Comparison of ENCODE assay signal across 8 cellular contexts in the genomic region with DNA sequence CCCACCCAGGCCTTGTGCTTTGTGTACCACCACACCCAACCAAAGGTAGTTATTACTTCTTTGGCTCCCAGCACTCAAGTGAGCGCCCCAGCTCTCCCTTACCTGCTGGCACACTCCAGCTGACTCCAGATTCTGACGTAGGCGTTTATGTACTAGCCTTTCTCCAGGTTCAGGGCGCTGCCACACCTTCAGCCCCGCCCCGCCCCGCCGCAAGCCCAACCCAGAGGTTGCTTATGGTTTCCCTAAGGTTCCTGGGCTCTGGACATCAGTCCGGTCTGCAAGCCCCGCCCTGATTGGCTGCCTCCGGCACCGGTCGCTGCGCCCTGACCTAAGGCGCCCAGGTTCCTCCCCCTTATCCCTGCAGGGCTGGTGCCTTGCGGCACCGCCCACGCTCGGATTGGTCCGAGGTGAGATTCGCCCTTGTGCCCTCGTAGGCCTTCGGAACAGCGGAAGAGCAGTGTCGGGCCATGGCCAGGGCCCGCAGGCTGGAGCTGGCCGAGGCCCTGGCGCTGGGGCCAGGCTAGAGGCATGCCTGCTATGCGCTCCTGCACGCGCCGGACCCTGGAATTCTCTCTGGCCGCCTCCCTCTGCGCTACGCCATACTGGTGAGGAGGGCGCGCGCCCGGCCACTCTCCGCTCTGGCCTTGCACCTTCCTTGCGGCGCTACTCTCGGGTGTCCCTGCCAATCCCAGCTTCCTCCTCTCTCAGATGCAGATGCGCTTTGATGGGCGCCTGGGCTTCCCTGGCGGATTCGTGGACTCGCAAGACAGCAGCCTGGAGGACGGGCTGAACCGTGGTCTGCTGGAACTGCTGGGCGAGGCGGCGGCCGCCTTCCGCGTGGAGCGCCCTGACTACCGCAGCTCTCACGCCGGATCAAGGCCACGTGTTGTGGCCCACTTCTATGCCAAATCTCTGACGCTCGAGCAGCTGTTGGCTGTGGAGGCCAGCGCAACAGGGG. TPM values are rescaled to one million over a fixed set of nuclear protein-coding genes. Genes with fewer than 3 reads are reported as not detected.
DNase-seq lines count a peak whose midpoint lies in the region; ATAC-seq and TF ChIP-seq lines count a peak whose summit lies in the region.

No MANE protein-coding gene starts in this region.

- H3K4me3 ChIP-seq in HUES64 (ENCODE audit: low read length) (peak overlapping the region; percentile 73), adipocyte (ENCODE audit: low read length) (peak overlapping the region; percentile 79), heart right ventricle (peak overlapping the region; percentile 34 to 66 (median 56)), parathyroid adenoma (ENCODE audit: low read depth, low read length) (peak overlapping the region; percentile 88)

- peak overlapping the region; percentile 92 for H3K4me2 ChIP-seq in parathyroid adenoma (ENCODE audit: low read length)

- WGBS in HUES64 = 10% methylated on average over 64 of the region's 64 CpGs
- WGBS in heart right ventricle, 2 donors = 4 to 7% methylated on average over 61 to 64 of the region's 64 CpGs

- H3K27me3 ChIP-seq in HUES64 (ENCODE audit: insufficient read depth, low read length) (no peaks in the 10 kb centered on the region), adipocyte (replicated peaks; ENCODE audit: control insufficient read depth, insufficient read depth, low read length) (no peaks in the 10 kb centered on the region), heart right ventricle (no peaks in the 10 kb centered on the region), parathyroid adenoma (ENCODE audit: control insufficient read depth, insufficient read depth, low read length) (no peaks in the 10 kb centered on the region)

- H2AFZ ChIP-seq in parathyroid adenoma = peak overlapping the region; percentile 79

- H3K9ac ChIP-seq in HUES64 (ENCODE audit: low read depth, low read length) = peak overlapping the region; percentile 85
- H3K9ac ChIP-seq in adipocyte (ENCODE audit: low read length) = peak overlapping the region; percentile 61
- H3K9ac ChIP-seq in parathyroid adenoma = peak overlapping the region; percentile 70

- POLR2A ChIA-PET in HEK293T (lab: Yijun Ruan, JAX) = no interaction called here

- ATAC-seq in GM19397 (IDR thresholded peaks at IDR 0.05; ENCODE audit: unreplicated experiment) (peak; percentile 93), heart right ventricle (peak; percentile 92 to 98 (median 95)), GM18858 (IDR thresholded peaks at IDR 0.05; ENCODE audit: unreplicated experiment) (no peak)

- H3K36me3 ChIP-seq in HUES64 (ENCODE audit: insufficient read depth, low read length) (no peaks in the 10 kb centered on the region; the same call in 1 of the 2 replicates), adipocyte (ENCODE audit: control insufficient read depth, insufficient read depth, low read length, severe bottlenecking) (no peaks in the 10 kb centered on the region), heart right ventricle (no peaks in the 10 kb centered on the region), parathyroid adenoma (ENCODE audit: control insufficient read depth, insufficient read depth, low read length) (no peaks in the 10 kb centered on the region)

- no peaks in the 10 kb centered on the region for H3K9me3 ChIP-seq in HUES64 (ENCODE audit: insufficient read depth, low read depth, low read length)
- no peaks in the 10 kb centered on the region for H3K9me3 ChIP-seq in adipocyte (ENCODE audit: control insufficient read depth, low read length)
- H3K9me3 ChIP-seq in heart right ventricle = no peaks in the 10 kb centered on the region
- no peaks in the 10 kb centered on the region for H3K9me3 ChIP-seq in parathyroid adenoma (ENCODE audit: control insufficient read depth, low read length)

- TF ChIP-seq CTCF in heart right ventricle (IDR thresholded peaks at IDR 0.05) (no peak), parathyroid adenoma (IDR thresholded peaks at IDR 0.05) (no peak)

- intact Hi-C loops in heart right ventricle (cut with DNase I) = loop anchor here in 1 of 10 donors (10.0 kb wide), 1 partner anchor 143 kb away; a partner anchor contains a TSS

- CTCF ChIA-PET in HEK293T (lab: Yijun Ruan, JAX) = no interaction called here

- peaks cover 32% of the 10 kb centered on the region for H3K79me2 ChIP-seq in parathyroid adenoma

- H3K27ac ChIP-seq in HUES64 (ENCODE audit: low read depth, low read length) (peak overlapping the region; percentile 74), heart right ventricle (peak overlapping the region; percentile 4 to 92 (median 87)), parathyroid adenoma (peak overlapping the region; percentile 92)

- DNase-seq in CD1c-positive myeloid dendritic cell (ENCODE audit: extremely low spot score) = peak; percentile 95
- peak; percentile 32 for DNase-seq in adipocyte (ENCODE audit: low read depth)
- peak; percentile 80 to 86 for DNase-seq in heart right ventricle
- DNase-seq in HEK293T (ENCODE audit: extremely low spot score) = no peak

- H3K4me1 ChIP-seq in HUES64 (ENCODE audit: insufficient read depth, low read length) (0 out of 2 replicates have a peak, but pooled peaks cover 3% of the 10 kb centered on the region), adipocyte (ENCODE audit: control insufficient read depth, insufficient read depth, low read length) (peaks cover 9% of the 10 kb centered on the region), heart right ventricle (peaks cover 0 to 33% (median 13%) of the 10 kb centered on the region in 9 donors), parathyroid adenoma (peaks cover 11% of the 10 kb centered on the region)

TF ChIP-seq in HEK293T, 16 proteins besides CTCF, POLR2A, EP300 and RAD21:
- TF ChIP-seq ARNT (IDR thresholded peaks at IDR 0.05) (no peak), FOXA1 (IDR thresholded peaks at IDR 0.05) (no peak), SUZ12 (IDR thresholded peaks at IDR 0.05) (no peak), SP1 (IDR thresholded peaks at IDR 0.05) (no peak), LEF1 (IDR thresholded peaks at IDR 0.05; ENCODE audit: borderline replicate concordance) (no peak), BHLHE40 (IDR thresholded peaks at IDR 0.05; ENCODE audit: borderline replicate concordance) (no peak), TARDBP (IDR thresholded peaks at IDR 0.05) (no peak), FOXM1 (IDR thresholded peaks at IDR 0.05; ENCODE audit: borderline replicate concordance) (no peak), ZNF384 (IDR thresholded peaks at IDR 0.05) (no peak)
- TF ChIP-seq, protein P1, sequence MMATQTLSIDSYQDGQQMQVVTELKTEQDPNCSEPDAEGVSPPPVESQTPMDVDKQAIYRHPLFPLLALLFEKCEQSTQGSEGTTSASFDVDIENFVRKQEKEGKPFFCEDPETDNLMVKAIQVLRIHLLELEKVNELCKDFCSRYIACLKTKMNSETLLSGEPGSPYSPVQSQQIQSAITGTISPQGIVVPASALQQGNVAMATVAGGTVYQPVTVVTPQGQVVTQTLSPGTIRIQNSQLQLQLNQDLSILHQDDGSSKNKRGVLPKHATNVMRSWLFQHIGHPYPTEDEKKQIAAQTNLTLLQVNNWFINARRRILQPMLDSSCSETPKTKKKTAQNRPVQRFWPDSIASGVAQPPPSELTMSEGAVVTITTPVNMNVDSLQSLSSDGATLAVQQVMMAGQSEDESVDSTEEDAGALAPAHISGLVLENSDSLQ (IDR thresholded peaks at IDR 0.05) = no peak

RNA-seq across cellular contexts. Expression of a gene that starts 19.8 kb away (rescaled TPM):
- 12.1 TPM for polyA plus RNA-seq in HUES64 (2013, experiment 1 of 2)
- polyA plus RNA-seq in HUES64 (2013, experiment 2 of 2) = 13.6 TPM
- 10 to 100 TPM; 26.9 to 44.1 (median 38.6) TPM for total RNA-seq in heart right ventricle
- 10 to 100 TPM; 26.7 to 38.6 TPM for polyA plus RNA-seq in heart right ventricle
